24 cellular contexts compared by ENCODE assay signal in genomic region chr1:74091371-74091770, GRCh38.
"Had no signal": no experiment of that assay in that cellular context is flagged by ENCODE, and none has a peak within 500 bp of the region (broad histone marks: within the 10 kb centered on the region; RNA-seq: fewer than 3 reads in every experiment).

No MANE protein-coding gene starts in this region.

- ATAC-seq: effector memory CD8-positive, alpha-beta T cell; esophagus mucosa; foreskin keratinocyte; gastrocnemius medialis; gastroesophageal sphincter; heart left ventricle; heart right ventricle had no signal

- H3K36me3 ChIP-seq: colonic mucosa, esophagus muscularis mucosa, esophagus squamous epithelium, gastrocnemius medialis, gastroesophageal sphincter, heart left ventricle, heart right ventricle had no signal

- H3K27ac ChIP-seq: colonic mucosa, coronary artery, dorsolateral prefrontal cortex, epithelial cell of prostate, esophagus muscularis mucosa, esophagus squamous epithelium, foreskin keratinocyte, gastrocnemius medialis, gastroesophageal sphincter, heart left ventricle, heart right ventricle had no signal

- H3K4me3 ChIP-seq: colonic mucosa, coronary artery, dorsolateral prefrontal cortex, esophagus muscularis mucosa, esophagus squamous epithelium, gastrocnemius medialis, gastroesophageal sphincter, heart left ventricle, heart right ventricle had no signal

- H3K27me3 ChIP-seq: colonic mucosa, dorsolateral prefrontal cortex, esophagus muscularis mucosa, esophagus squamous epithelium, foreskin keratinocyte, gastrocnemius medialis, gastroesophageal sphincter, heart left ventricle, heart right ventricle had no signal

- DNase-seq: colonic mucosa; cortex of kidney; dermis blood vessel endothelial cell; dorsolateral prefrontal cortex; effector CD4-positive, alpha-beta T cell; effector CD8-positive, alpha-beta T cell; effector memory CD4-positive, alpha-beta T cell; effector memory CD8-positive, alpha-beta T cell; endodermal cell; erythroblast; esophagus squamous epithelium; foreskin fibroblast; foreskin keratinocyte; foreskin melanocyte; gastrocnemius medialis; glutamatergic neuron; head of caudate nucleus; heart left ventricle; heart right ventricle had no signal

- H3K4me1 ChIP-seq: colonic mucosa, esophagus muscularis mucosa, esophagus squamous epithelium, foreskin keratinocyte, gastrocnemius medialis, gastroesophageal sphincter, heart left ventricle, heart right ventricle had no signal

- H3K9me3 ChIP-seq: colonic mucosa, esophagus squamous epithelium, gastrocnemius medialis had no signal
